ENCODE assay signal across 10 cellular contexts in genomic region chr7:106068986-106069385, GRCh38.
DNase-seq lines count a peak whose midpoint lies in the region; ATAC-seq and TF ChIP-seq lines count a peak whose summit lies in the region.
"Had no signal": no experiment of that assay in that cellular context is flagged by ENCODE, and none has a peak within 500 bp of the region (broad histone marks: within the 10 kb centered on the region; RNA-seq: fewer than 3 reads in every experiment).

No MANE protein-coding gene starts in this region.

- CTCF ChIA-PET in RWPE1 (lab: Yijun Ruan, JAX), result interaction anchor here (1.5 kb wide), 1 partner anchor 85 kb away, joined by 7 read pairs; no protein-coding TSS in a partner anchor

- no peak for TF ChIP-seq CTCF in RWPE1 (conservative IDR thresholded peaks at IDR 0.05; ENCODE audit: low read depth)

- H3K9me3 ChIP-seq in stomach smooth muscle (ENCODE audit: control insufficient read depth in 2 of 2, low read length in 2 of 2), result no peaks in the 10 kb centered on the region
- H3K9me3 ChIP-seq: ascending aorta had no signal

- peaks cover 65% of the 10 kb centered on the region for H3K4me1 ChIP-seq in stomach smooth muscle (ENCODE audit: control insufficient read depth, insufficient read depth, low read length)

- DNase-seq in GM04504 (ENCODE audit: low read depth), result peak; percentile 53
- no peak for DNase-seq in RWPE1 (ENCODE audit: low spot score)
- peak; percentile 33 for DNase-seq in fibroblast of peridontal ligament (ENCODE audit: extremely low read depth)
- no peak for DNase-seq in SKM-1 treated with dmso at 0.1 percent for 144 hours (lab: John Stamatoyannopoulos, UW; ENCODE audit: unreplicated experiment)
- DNase-seq: IMR-90, occipital lobe had no signal

- H3K27me3 ChIP-seq in stomach smooth muscle (ENCODE audit: control insufficient read depth in 1 of 2, insufficient read depth in 2 of 2, low read length in 2 of 2), result no peaks in the 10 kb centered on the region
- H3K27me3 ChIP-seq: ascending aorta had no signal

- H3K4me3 ChIP-seq in stomach smooth muscle (ENCODE audit: low read length in 2 of 2), result no peak overlapping the region
- H3K4me3 ChIP-seq: ascending aorta had no signal

- no peaks in the 10 kb centered on the region for H3K36me3 ChIP-seq in stomach smooth muscle (ENCODE audit: control insufficient read depth in 2 of 2, insufficient read depth in 2 of 2, low read length in 2 of 2)
- H3K36me3 ChIP-seq: ascending aorta had no signal

- ATAC-seq in HG03521 (IDR thresholded peaks at IDR 0.05; ENCODE audit: unreplicated experiment), result no peak
- no peak for ATAC-seq in GM21447 (IDR thresholded peaks at IDR 0.05; ENCODE audit: unreplicated experiment)

- peak overlapping the region; percentile 92 for H3K27ac ChIP-seq in RWPE1
- H3K27ac ChIP-seq in stomach smooth muscle (ENCODE audit: low read length), result peak overlapping the region; percentile 92
- H3K27ac ChIP-seq: ascending aorta had no signal

- POLR2A ChIA-PET in RWPE1 (lab: Yijun Ruan, JAX; ENCODE audit: low non-redundant PET), result no interaction called here

- peak overlapping the region in 1 of 2 donors; percentile 17 for H3K9ac ChIP-seq in stomach smooth muscle (ENCODE audit: low read length in 2 of 2)

Comparison
In these comparisons a context has a peak if more than half of its experiments do, and no peak if none do; other contexts are left out.
1. DNase-seq: peak in GM04504 (single experiment) and fibroblast of peridontal ligament (single experiment); none in RWPE1 (single experiment) and SKM-1 treated with dmso at 0.1 percent for 144 hours (single experiment).